8 cellular contexts compared by ENCODE assay signal in genomic region chr5:53480474-53481353, GRCh38. TPM values are rescaled to one million over a fixed set of nuclear protein-coding genes. Genes with fewer than 3 reads are reported as not detected.
DNase-seq lines count a peak whose midpoint lies in the region; ATAC-seq, FAIRE-seq and TF ChIP-seq lines count a peak whose summit lies in the region.

TSS of gene FST (plus strand) at chr5:53480629. CDS start at chr5:53480792, 163 bp downstream.

- peaks cover 0 to 21% of the 10 kb centered on the region in 2 donors for H3K4me1 ChIP-seq in right atrium auricular region

- no peaks in the 10 kb centered on the region for H3K36me3 ChIP-seq in right atrium auricular region

- H3K9me3 Mint-ChIP-seq in CD4-positive, alpha-beta T cell: no peaks in the 10 kb centered on the region
- H3K9me3 Mint-ChIP-seq in activated T-helper 2 cell treated with anti-CD3 and anti-CD28 coated beads, Interferon-gamma antibody, Interleukin-2, Interleukin-4, amounts not matched to agents 10 μg/mL and 5 μg/mL and 100 μg/mL, durations not matched to agents 14 hours and 24 hours and 36 hours: no peaks in the 10 kb centered on the region

- H3K4me3 Mint-ChIP-seq in CD4-positive, alpha-beta T cell: peak within 1 kb of the TSS; percentile 93
- peak within 1 kb of the TSS; percentile 86 for H3K4me3 Mint-ChIP-seq in activated T-helper 2 cell treated with anti-CD3 and anti-CD28 coated beads, Interferon-gamma antibody, Interleukin-2, Interleukin-4, amounts not matched to agents 10 μg/mL and 5 μg/mL and 100 μg/mL, durations not matched to agents 14 hours and 24 hours and 36 hours (ENCODE audit: low read depth)

- no peak within 1 kb of the TSS for H3K27ac ChIP-seq in CD4-positive, alpha-beta T cell (ENCODE audit: low read depth, low read length)
- peak within 1 kb of the TSS; percentile 63 to 75 for H3K27ac ChIP-seq in right atrium auricular region

- H3K4me1 Mint-ChIP-seq in CD4-positive, alpha-beta T cell (ENCODE audit: low read depth): peaks cover 46% of the 10 kb centered on the region
- H3K4me1 Mint-ChIP-seq in activated T-helper 2 cell treated with anti-CD3 and anti-CD28 coated beads, Interferon-gamma antibody, Interleukin-2, Interleukin-4, amounts not matched to agents 10 μg/mL and 5 μg/mL and 100 μg/mL, durations not matched to agents 14 hours and 24 hours and 36 hours (ENCODE audit: low read depth): peaks cover 26% of the 10 kb centered on the region

- no peak for TF ChIP-seq CTCF in CD4-positive, alpha-beta T cell (IDR thresholded peaks at IDR 0.05)
- no peak for TF ChIP-seq CTCF in right atrium auricular region (IDR thresholded peaks at IDR 0.05)

- no peaks in the 10 kb centered on the region for H3K9me3 ChIP-seq in CD4-positive, alpha-beta T cell (ENCODE audit: control insufficient read depth, low read length)
- no peaks in the 10 kb centered on the region for H3K9me3 ChIP-seq in right atrium auricular region

- peaks cover 43% of the 10 kb centered on the region for H3K27me3 ChIP-seq in CD4-positive, alpha-beta T cell (ENCODE audit: control insufficient read depth, insufficient read depth, low read length)
- no peaks in the 10 kb centered on the region for H3K27me3 ChIP-seq in right atrium auricular region

- H3K27me3 Mint-ChIP-seq in CD4-positive, alpha-beta T cell: peaks cover 73% of the 10 kb centered on the region
- peaks cover 68% of the 10 kb centered on the region for H3K27me3 Mint-ChIP-seq in activated T-helper 2 cell treated with anti-CD3 and anti-CD28 coated beads, Interferon-gamma antibody, Interleukin-2, Interleukin-4, amounts not matched to agents 10 μg/mL and 5 μg/mL and 100 μg/mL, durations not matched to agents 14 hours and 24 hours and 36 hours (ENCODE audit: low read depth)

- intact Hi-C loops in CD4-positive, alpha-beta T cell (cut with DNase I, micrococcal nuclease): loop anchor here (5.0 to 10.0 kb wide), 2 partner anchors 752 to 834 kb away; partner anchors contain the start of gene ARL15 (in 1 of the 2)
- intact Hi-C loops in activated T-helper 2 cell treated with anti-CD3 and anti-CD28 coated beads, Interferon-gamma antibody, Interleukin-2, Interleukin-4, amounts not matched to agents 10 μg/mL and 5 μg/mL and 100 μg/mL, durations not matched to agents 14 hours and 24 hours and 36 hours (cut with micrococcal nuclease): loop anchor here (5.0 to 10.0 kb wide), 2 partner anchors 294 to 832 kb away; partner anchors contain the start of gene ARL15

- POLR2A ChIA-PET in CD4-positive, alpha-beta T cell (lab: Charles Lee): interaction anchor here (0.6 to 0.8 kb wide), 2 partner anchors 654 to 939 kb away, joined by 3 read pairs; no protein-coding TSS in a partner anchor

- DNase-seq in CD4-positive, alpha-beta T cell: no peak
- peak; percentile 41 for DNase-seq in HTR-8/SVneo (ENCODE audit: insufficient read length, low spot score)
- DNase-seq in activated T-helper 2 cell treated with anti-CD3 and anti-CD28 coated beads, Interferon-gamma antibody, Interleukin-2, Interleukin-4, amounts not matched to agents 10 μg/mL and 5 μg/mL and 100 μg/mL, durations not matched to agents 14 hours and 24 hours and 36 hours (ENCODE audit: low spot score): no peak
- DNase-seq in right atrium auricular region (ENCODE audit: low spot score): no peak
- peak; percentile 74 for DNase-seq in retina
- no peak for DNase-seq in mucosa of gallbladder (ENCODE audit: low spot score)

- no peak for ATAC-seq in CD4-positive, alpha-beta T cell (ENCODE audit: poor library complexity)
- ATAC-seq in GM19397 (IDR thresholded peaks at IDR 0.05; ENCODE audit: unreplicated experiment): no peak
- ATAC-seq in GM19463 (IDR thresholded peaks at IDR 0.05; ENCODE audit: unreplicated experiment): no peak

- FAIRE-seq in HTR-8/SVneo (lab: Jason Lieb, UNC): peak; percentile 90

- H3K27ac Mint-ChIP-seq in CD4-positive, alpha-beta T cell: peak within 1 kb of the TSS; percentile 53
- H3K27ac Mint-ChIP-seq in activated T-helper 2 cell treated with anti-CD3 and anti-CD28 coated beads, Interferon-gamma antibody, Interleukin-2, Interleukin-4, amounts not matched to agents 10 μg/mL and 5 μg/mL and 100 μg/mL, durations not matched to agents 14 hours and 24 hours and 36 hours: no peak within 1 kb of the TSS

- peak within 1 kb of the TSS; percentile 48 to 66 for H3K4me3 ChIP-seq in right atrium auricular region

- H3K36me3 Mint-ChIP-seq in CD4-positive, alpha-beta T cell (ENCODE audit: low read depth): peaks cover 10% of the 10 kb centered on the region
- H3K36me3 Mint-ChIP-seq in activated T-helper 2 cell treated with anti-CD3 and anti-CD28 coated beads, Interferon-gamma antibody, Interleukin-2, Interleukin-4, amounts not matched to agents 10 μg/mL and 5 μg/mL and 100 μg/mL, durations not matched to agents 14 hours and 24 hours and 36 hours (ENCODE audit: low read depth): no peaks in the 10 kb centered on the region

- CTCF ChIA-PET in CD4-positive, alpha-beta T cell (lab: Charles Lee): interaction anchor here (0.7 to 1.3 kb wide), 2 partner anchors 9 to 1189 kb away, joined by 3 read pairs; no protein-coding TSS in a partner anchor

RNA-seq across cellular contexts. Expression of gene FST, which starts in this region (rescaled TPM):
- total RNA-seq in CD4-positive, alpha-beta T cell: under 1 TPM; 0.67 to 0.99 TPM
- not detected in 2 replicates for total RNA-seq in activated T-helper 2 cell treated with anti-CD3 and anti-CD28 coated beads, Interferon-gamma antibody, Interleukin-2, Interleukin-4, amounts not matched to agents 10 μg/mL and 5 μg/mL and 100 μg/mL, durations not matched to agents 14 hours and 24 hours and 36 hours
- total RNA-seq in right atrium auricular region: 1 to 10 TPM in 1 of 2 donors, under 1 TPM in 1; 0.70 to 1.5 TPM
- 3.8 TPM for total RNA-seq in mucosa of gallbladder

Comparison
In these comparisons a context has a peak if more than half of its experiments do, and no peak if none do; other contexts are left out.
1. DNase-seq: peak in HTR-8/SVneo (single experiment) and retina (single experiment); none in CD4-positive, alpha-beta T cell (0 of 10), activated T-helper 2 cell treated with anti-CD3 and anti-CD28 coated beads, Interferon-gamma antibody, Interleukin-2, Interleukin-4, amounts not matched to agents 10 μg/mL and 5 μg/mL and 100 μg/mL, durations not matched to agents 14 hours and 24 hours and 36 hours (single experiment), right atrium auricular region (single experiment) and mucosa of gallbladder (single experiment).